ENCODE assay signal across 9 cellular contexts in the genomic region with DNA sequence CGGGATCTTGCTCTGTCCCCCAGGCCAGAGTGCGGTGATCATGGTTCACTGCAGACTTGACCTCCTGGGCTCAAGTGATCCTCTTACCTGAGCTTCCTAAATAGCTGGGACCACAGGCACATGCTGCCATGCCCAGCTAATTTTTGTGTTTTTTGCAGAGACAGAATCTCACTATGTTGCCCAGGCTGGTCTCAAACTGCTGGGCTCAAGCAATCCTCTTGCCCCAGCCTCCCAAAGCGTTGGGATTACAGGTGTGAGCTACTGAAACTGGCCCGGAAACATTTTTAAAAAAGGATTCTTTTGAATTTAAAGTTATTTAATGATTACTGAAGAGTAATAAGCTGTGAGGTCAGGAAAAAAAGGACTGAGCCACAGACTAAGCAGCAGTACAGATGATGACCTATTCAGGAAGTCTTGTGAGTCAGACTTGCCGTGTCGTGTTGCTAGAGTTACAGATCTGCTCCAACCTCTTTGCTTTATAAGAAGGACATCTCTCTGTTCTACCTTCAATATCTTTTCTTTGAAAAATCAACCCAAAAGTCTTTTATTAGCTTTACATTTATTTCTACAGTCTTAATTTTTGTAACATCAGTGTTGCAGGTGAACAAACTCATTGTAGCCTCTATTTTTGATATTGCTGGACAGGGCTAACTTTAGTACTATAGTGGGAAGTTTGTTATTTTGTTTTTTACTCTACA.
DNase-seq lines count a peak whose midpoint lies in the region; TF ChIP-seq lines count a peak whose summit lies in the region.
"Had no signal": no experiment of that assay in that cellular context is flagged by ENCODE, and none has a peak within 500 bp of the region (broad histone marks: within the 10 kb centered on the region; RNA-seq: fewer than 3 reads in every experiment).

No MANE protein-coding gene starts in this region.

- TF ChIP-seq CTCF in GM12864 (IDR thresholded peaks at IDR 0.05; ENCODE audit: low read depth, low read length, missing control alignments), result no peak

- H3K4me3 ChIP-seq in GM12864 (ENCODE audit: low read depth, low read length), result no peak overlapping the region
- no peak overlapping the region for H3K4me3 ChIP-seq in effector memory CD4-positive, alpha-beta T cell (ENCODE audit: insufficient read depth, low read depth, low read length, poor library complexity, severe bottlenecking)
- H3K4me3 ChIP-seq: SK-N-MC had no signal

- H3K9me3 ChIP-seq in effector memory CD4-positive, alpha-beta T cell (ENCODE audit: control insufficient read depth, low read length), result no peaks in the 10 kb centered on the region

- H3K36me3 ChIP-seq in effector memory CD4-positive, alpha-beta T cell (ENCODE audit: control insufficient read depth, insufficient read depth, low read length), result no peaks in the 10 kb centered on the region

- DNase-seq in GM12864 (ENCODE audit: low read depth), result peak; percentile 25
- DNase-seq in HT-29 (ENCODE audit: low spot score), result peak; percentile 60
- peak; percentile 83 to 85 for DNase-seq in activated CD4-positive, alpha-beta T cell treated with anti-CD3 and anti-CD28 coated beads for 4 hours
- peak; percentile 36 to 48 (median 43) for DNase-seq in effector memory CD4-positive, alpha-beta T cell
- peak; percentile 86 for DNase-seq in posterior vena cava (ENCODE audit: low spot score)
- DNase-seq in NCI-H146 treated with DMSO at 0.1 percent for 48 hours (lab: John Stamatoyannopoulos, UW; ENCODE audit: unreplicated experiment), result no peak
- no peak for DNase-seq in HuH-7 (ENCODE audit: low spot score)
- DNase-seq in DMS 273 treated with DMSO at 0.1 percent for 48 hours (lab: John Stamatoyannopoulos, UW), result no peak

- peaks cover 35% of the 10 kb centered on the region for H3K4me1 ChIP-seq in effector memory CD4-positive, alpha-beta T cell (ENCODE audit: control insufficient read depth, insufficient read depth, low read length, poor library complexity, severe bottlenecking)

- H3K27me3 ChIP-seq in effector memory CD4-positive, alpha-beta T cell (replicated peaks; ENCODE audit: control insufficient read depth, insufficient read depth, low read length, poor library complexity, severe bottlenecking), result no peaks in the 10 kb centered on the region

- peak overlapping the region; percentile 68 for H3K27ac ChIP-seq in effector memory CD4-positive, alpha-beta T cell (ENCODE audit: insufficient read depth, low read length, poor library complexity, severe bottlenecking)
- H3K27ac ChIP-seq: SK-N-MC had no signal

- intact Hi-C loops in posterior vena cava (cut with DNase I), result loop anchor here in 1 of 2 donors (10.0 kb wide), 2 partner anchors 106 to 216 kb away; a partner anchor contains a TSS

Comparison
In these comparisons a context has a peak if more than half of its experiments do, and no peak if none do; other contexts are left out.
1. DNase-seq: peak in GM12864 (single experiment), HT-29 (single experiment), activated CD4-positive, alpha-beta T cell treated with anti-CD3 and anti-CD28 coated beads for 4 hours (2 of 2), effector memory CD4-positive, alpha-beta T cell (3 of 3) and posterior vena cava (single experiment); none in NCI-H146 treated with DMSO at 0.1 percent for 48 hours (single experiment), HuH-7 (single experiment) and DMS 273 treated with DMSO at 0.1 percent for 48 hours (single experiment).